8 cellular contexts compared by ENCODE assay signal in the genomic region with DNA sequence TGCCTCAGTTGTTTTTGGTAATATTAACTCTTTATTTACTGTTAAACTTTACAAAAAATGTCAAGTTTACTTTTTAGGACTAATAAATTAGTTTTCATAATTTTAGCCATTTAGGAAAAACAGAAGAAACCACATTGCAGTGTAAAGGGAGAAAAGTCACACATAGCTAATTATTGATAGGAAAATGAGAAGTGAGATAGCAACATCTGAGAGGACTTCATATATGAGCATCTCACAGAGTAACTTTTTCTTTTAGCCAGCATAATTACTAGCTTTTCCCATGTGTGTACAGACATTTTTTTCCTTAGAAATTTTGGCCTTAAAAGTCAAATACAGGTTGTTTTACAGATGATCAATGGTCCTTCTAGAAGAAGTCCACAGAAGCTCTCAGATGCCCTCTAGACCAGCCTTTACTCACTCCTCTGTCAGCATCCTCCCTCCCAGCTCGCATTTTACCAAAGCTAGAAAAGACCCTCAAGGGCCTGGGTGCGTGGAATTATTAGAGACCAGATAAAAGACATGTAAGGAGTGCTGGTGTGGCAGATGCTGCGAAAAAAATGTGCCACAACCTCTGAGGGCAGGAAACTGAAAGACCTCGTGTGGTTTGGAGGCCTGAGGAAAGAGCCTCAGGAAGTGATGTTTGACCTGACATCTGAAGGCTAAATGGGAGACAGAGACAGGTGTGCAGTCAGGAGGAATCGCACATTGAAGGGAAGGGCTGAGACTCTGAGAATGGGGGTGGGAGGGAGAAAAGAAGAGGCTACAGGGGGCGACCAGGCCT.
DNase-seq lines count a peak whose midpoint lies in the region; ATAC-seq and TF ChIP-seq lines count a peak whose summit lies in the region.

No MANE protein-coding gene starts in this region.

- peak overlapping the region; percentile 3; the same call in 1 of the 2 replicates for H3K56ac ChIP-seq in IMR-90 (ENCODE audit: extremely low read depth, insufficient read depth, low read length)

- dilution Hi-C loops in IMR-90 (cut with HindIII; ENCODE audit: low sequenced_read_pairs, unreplicated experiment): no loop called here

- peaks cover 39% of the 10 kb centered on the region for H3K4me1 Mint-ChIP-seq in GM23338

- H2BK20ac ChIP-seq in IMR-90 (ENCODE audit: low read depth, low read length): no peak overlapping the region

- H3K9ac ChIP-seq in IMR-90 (ENCODE audit: low read depth, low read length): no peak overlapping the region

- H3K4me2 ChIP-seq in GM23338: no peak overlapping the region
- no peak overlapping the region for H3K4me2 ChIP-seq in IMR-90 (ENCODE audit: low read depth, low read length)

- H3K79me2 ChIP-seq in GM23338 (replicated peaks; ENCODE audit: insufficient read depth): no peaks in the 10 kb centered on the region

- H2BK5ac ChIP-seq in IMR-90 (ENCODE audit: low read depth, low read length, poor library complexity, severe bottlenecking): no peak overlapping the region

- no peak for DNase-seq in GM23338 (ENCODE audit: low spot score)
- no peak for DNase-seq in IMR-90
- DNase-seq in psoas muscle: no peak
- DNase-seq in substantia nigra (lab: John Stamatoyannopoulos, UW): no peak
- no peak for DNase-seq in stimulated activated CD4-positive, alpha-beta T cell treated with anti-CD3 and anti-CD28 coated beads, Interleukin-1b, Interleukin-23, amount 100 ng/mL, for 48 hours
- no peak for DNase-seq in cerebellar cortex (ENCODE audit: low spot score)

- no peaks in the 10 kb centered on the region for H3K9me3 Mint-ChIP-seq in GM23338

- H3K4me3 ChIP-seq in GM23338 (no peak overlapping the region), IMR-90 (ENCODE audit: insufficient read depth, low read depth, low read length) (no peak overlapping the region), psoas muscle (no peak overlapping the region)

- H3K18ac ChIP-seq in IMR-90 (ENCODE audit: low read depth, low read length): no peak overlapping the region

- peak overlapping the region; percentile 78; the same call in 1 of the 2 replicates for H2BK120ac ChIP-seq in IMR-90 (ENCODE audit: low read depth, low read length)

- peaks cover 3% of the 10 kb centered on the region; the same call in 1 of the 2 replicates for H3K9me2 ChIP-seq in GM23338 (ENCODE audit: insufficient read depth)

- H3K23ac ChIP-seq in IMR-90 (ENCODE audit: low read depth, low read length): peak overlapping the region; percentile 11; the same call in 1 of the 2 replicates

- no peak overlapping the region; the same call in 1 of the 2 replicates for H4K91ac ChIP-seq in IMR-90 (ENCODE audit: insufficient read depth, low read depth, low read length)

- H3K14ac ChIP-seq in IMR-90 (replicated peaks; ENCODE audit: low read depth, low read length): peak overlapping the region; percentile 65; the same call in 1 of the 2 replicates

- H3K27ac ChIP-seq in GM23338 (ENCODE audit: low read depth): no peak overlapping the region
- peak overlapping the region; percentile 15; the same call in 1 of the 2 replicates for H3K27ac ChIP-seq in IMR-90 (ENCODE audit: insufficient read depth, low read length)
- H3K27ac ChIP-seq in psoas muscle: peak overlapping the region; percentile 56
- H3K27ac ChIP-seq in substantia nigra (ENCODE audit: low read depth, low read length, poor library complexity, severe bottlenecking): no peak overlapping the region

- no peak overlapping the region for H2AFZ ChIP-seq in GM23338
- no peak overlapping the region for H2AFZ ChIP-seq in IMR-90 (replicated peaks; ENCODE audit: low read length, poor library complexity)

- peak overlapping the region; percentile 20; the same call in 1 of the 3 replicates for H2BK15ac ChIP-seq in IMR-90 (ENCODE audit: low read depth, low read length)

- peaks cover 16% of the 10 kb centered on the region for H3K27me3 Mint-ChIP-seq in GM23338 (ENCODE audit: insufficient read depth, low read depth, poor library complexity)

- H2AK5ac ChIP-seq in IMR-90 (ENCODE audit: low read depth, low read length): peak overlapping the region; percentile 66; the same call in 1 of the 2 replicates

- peaks cover 24% of the 10 kb centered on the region for H3K4me1 ChIP-seq in GM23338 (ENCODE audit: insufficient read depth)
- H3K4me1 ChIP-seq in IMR-90 (ENCODE audit: control insufficient read depth, insufficient read depth, low read length): peaks cover 23% of the 10 kb centered on the region
- H3K4me1 ChIP-seq in psoas muscle: peaks cover 63% of the 10 kb centered on the region

- peaks cover 30 to 75% of the 10 kb centered on the region in 2 experiments for H3K79me1 ChIP-seq in IMR-90 (ENCODE audit: low read depth in 1 of 2, low read length in 2 of 2)

- peak overlapping the region in 1 of 2 experiments; percentile 15; a peak in 2 of 4 replicates for H4K8ac ChIP-seq in IMR-90 (ENCODE audit: low read depth in 2 of 2, low read length in 2 of 2)

- H2AK9ac ChIP-seq in IMR-90 (replicated peaks; ENCODE audit: low read depth, low read length, poor library complexity): no peak overlapping the region

- ATAC-seq in GM18909 (IDR thresholded peaks at IDR 0.05; ENCODE audit: poor library complexity, unreplicated experiment): peak; percentile 76
- ATAC-seq in GM23338: no peak
- no peak for ATAC-seq in IMR-90 (ENCODE audit: low read depth)
- no peak for ATAC-seq in psoas muscle
- no peak for ATAC-seq in GM19455 (IDR thresholded peaks at IDR 0.05; ENCODE audit: unreplicated experiment)

- peaks cover 5% of the 10 kb centered on the region; the same call in 1 of the 2 replicates for H3K9me3 ChIP-seq in IMR-90 (ENCODE audit: control insufficient read depth, insufficient read depth, low read length)
- no peaks in the 10 kb centered on the region for H3K9me3 ChIP-seq in psoas muscle

- no peaks in the 10 kb centered on the region for H3F3A ChIP-seq in GM23338 (replicated peaks; ENCODE audit: low read depth)

- H4K20me1 ChIP-seq in GM23338 (replicated peaks; ENCODE audit: insufficient read depth) (no peaks in the 10 kb centered on the region), IMR-90 (ENCODE audit: insufficient read depth, low read length) (peaks cover 52% of the 10 kb centered on the region)

- CTCF ChIA-PET in IMR-90 (lab: Yijun Ruan, JAX): no interaction called here

- H3K27ac Mint-ChIP-seq in GM23338: peak overlapping the region; percentile 46; the same call in 1 of the 2 replicates

- intact Hi-C loops in IMR-90 (cut with micrococcal nuclease): no loop called here
- intact Hi-C loops in psoas muscle (cut with DNase I): no loop called here

- H3K4ac ChIP-seq in IMR-90 (ENCODE audit: low read depth, low read length): peak overlapping the region; percentile 72

- no peak for TF ChIP-seq RAD21 in IMR-90 (IDR thresholded peaks at IDR 0.05; ENCODE audit: low read length)

- H3K36me3 ChIP-seq in GM23338 (ENCODE audit: insufficient read depth): no peaks in the 10 kb centered on the region
- H3K36me3 ChIP-seq in IMR-90 (ENCODE audit: control insufficient read depth, insufficient read depth, low read length): peaks cover 26% of the 10 kb centered on the region
- H3K36me3 ChIP-seq in psoas muscle (ENCODE audit: insufficient read depth in 1 of 2, low read depth in 1 of 2): no peaks in the 10 kb centered on the region

- in situ Hi-C loops in IMR-90 (cut with MboI; ENCODE audit: low sequenced_read_pairs): no loop called here

- WGBS in IMR-90 (ENCODE audit: extremely low coverage in 2 of 2, insufficient read length in 1 of 2), 2 experiments: 83% methylated on average over 5 of the region's 6 CpGs; no CpG with 5 or more reads in 1 of the 2 experiments
- WGBS in psoas muscle, 3 donors: 83 to 89% (median 85%) methylated on average over 6 of the region's 6 CpGs

- H3K27me3 ChIP-seq in GM23338 (ENCODE audit: insufficient read depth): no peaks in the 10 kb centered on the region
- no peaks in the 10 kb centered on the region for H3K27me3 ChIP-seq in IMR-90 (ENCODE audit: control insufficient read depth, insufficient read depth, low read length)
- no peaks in the 10 kb centered on the region for H3K27me3 ChIP-seq in psoas muscle (ENCODE audit: insufficient read depth in 3 of 3, low read length in 2 of 3)

- no peak overlapping the region for H3K4me3 Mint-ChIP-seq in GM23338

- TF ChIP-seq POLR2A in IMR-90 (IDR thresholded peaks at IDR 0.05; ENCODE audit: low read depth, low read length): no peak

- peaks cover 22% of the 10 kb centered on the region for H3K9me1 ChIP-seq in IMR-90 (ENCODE audit: insufficient read depth, low read length)

- BruUV-seq in IMR-90 (replicated peaks; lab: Mats Ljungman, UMichigan): no TSS peak

- H3K36me3 Mint-ChIP-seq in GM23338 (ENCODE audit: low read depth): peaks cover 11% of the 10 kb centered on the region; the same call in 2 of the 3 replicates

- H4K5ac ChIP-seq in IMR-90 (ENCODE audit: low read depth, low read length): peak overlapping the region; percentile 21; the same call in 1 of the 2 replicates

- TF ChIP-seq CTCF in GM23338 (conservative IDR thresholded peaks at IDR 0.05; ENCODE audit: low read depth in 2 of 2) (no peak), IMR-90 (conservative IDR thresholded peaks at IDR 0.05; ENCODE audit: low read depth, low read length) (no peak), psoas muscle (IDR thresholded peaks at IDR 0.05) (no peak)

- POLR2A ChIA-PET in IMR-90 (lab: Charles Lee; ENCODE audit: unreplicated experiment): interaction anchor here (0.5 kb wide), 1 partner anchor 228 kb away, joined by 3 read pairs; no protein-coding TSS in a partner anchor

TF ChIP-seq in GM23338, 12 proteins besides CTCF, POLR2A, EP300 and RAD21 (continues in another document):
- TF ChIP-seq NANOG (IDR thresholded peaks at IDR 0.05; ENCODE audit: borderline replicate concordance) (no peak), CREB1 (CRISPR knock-in tag; IDR thresholded peaks at IDR 0.05; ENCODE audit: low read depth) (no peak), POLR2AphosphoS5 (IDR thresholded peaks at IDR 0.05; ENCODE audit: low read depth) (no peak), EZH2phosphoT487 (IDR thresholded peaks at IDR 0.05; ENCODE audit: unreplicated experiment) (no peak), STAT1 (IDR thresholded peaks at IDR 0.05; ENCODE audit: unreplicated experiment) (no peak), ZNF114 (CRISPR knock-in tag; IDR thresholded peaks at IDR 0.05) (no peak), JUNB (IDR thresholded peaks at IDR 0.05; ENCODE audit: unreplicated experiment) (no peak)

TF ChIP-seq in IMR-90, 13 proteins besides CTCF, POLR2A, EP300 and RAD21:
- TF ChIP-seq FOS (IDR thresholded peaks at IDR 0.05; ENCODE audit: low read depth, low read length): no peak

Comparison
In these comparisons a context has a peak if more than half of its experiments do, and no peak if none do; other contexts are left out.
1. H3K27ac ChIP-seq: peak in IMR-90 (single experiment) and psoas muscle (single experiment); none in GM23338 (single experiment) and substantia nigra (single experiment).